Comparison of ENCODE assay signal across 11 cellular contexts in the genomic region with DNA sequence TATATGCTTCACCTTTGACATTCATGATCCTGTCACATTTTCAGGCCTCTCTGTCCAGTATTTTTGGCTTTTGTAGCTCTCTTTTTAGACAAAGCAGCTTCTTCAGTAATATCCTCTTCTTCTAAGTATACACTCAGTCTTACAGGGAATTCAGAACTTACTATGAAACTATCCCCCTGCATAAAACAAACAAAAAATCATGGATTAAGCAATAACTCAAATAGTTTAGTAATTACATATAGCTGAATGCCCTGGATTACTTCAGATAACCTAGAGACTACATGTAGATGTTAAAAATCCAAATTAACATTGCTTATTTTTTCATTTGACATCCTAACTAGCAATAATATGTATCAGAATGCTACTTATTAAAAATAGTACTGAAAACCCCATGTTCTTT. TPM values are rescaled to one million over a fixed set of nuclear protein-coding genes. Genes with fewer than 3 reads are reported as not detected.
DNase-seq lines count a peak whose midpoint lies in the region; ATAC-seq and TF ChIP-seq lines count a peak whose summit lies in the region.
"Had no signal": no experiment of that assay in that cellular context is flagged by ENCODE, and none has a peak within 500 bp of the region (broad histone marks: within the 10 kb centered on the region; RNA-seq: fewer than 3 reads in every experiment).

No MANE protein-coding gene starts in this region.

- H3K36me3 Mint-ChIP-seq in activated naive CD4-positive, alpha-beta T cell treated with anti-CD3 and anti-CD28 coated beads, Interleukin-2, amount 10 ng/mL, durations not matched to agents 7 days and 5 days, result peaks cover 82% of the 10 kb centered on the region
- H3K36me3 Mint-ChIP-seq in activated naive CD4-positive, alpha-beta T cell treated with anti-CD3 and anti-CD28 coated beads, Interleukin-2, amount 50 U/mL, for 72 hours, result peaks cover 60 to 83% of the 10 kb centered on the region in 2 donors
- H3K36me3 Mint-ChIP-seq in endothelial cell (ENCODE audit: low read depth, unreplicated experiment), result peaks cover 54% of the 10 kb centered on the region
- peaks cover 67% of the 10 kb centered on the region for H3K36me3 Mint-ChIP-seq in stimulated activated memory B cell treated with anti-CD40 and anti-IgM and Interleukin-4, amounts not matched to agents 10 μg/mL and 1 μg/mL and 100 μg/mL, for 72 hours

- H3K27me3 Mint-ChIP-seq in activated naive CD4-positive, alpha-beta T cell treated with anti-CD3 and anti-CD28 coated beads, Interleukin-2, amount 10 ng/mL, durations not matched to agents 7 days and 5 days, result peaks cover under 1% of the 10 kb centered on the region
- H3K27me3 Mint-ChIP-seq in endothelial cell (ENCODE audit: unreplicated experiment), result peaks cover 11% of the 10 kb centered on the region
- no peaks in the 10 kb centered on the region for H3K27me3 Mint-ChIP-seq in stimulated activated memory B cell treated with anti-CD40 and anti-IgM and Interleukin-4, amounts not matched to agents 10 μg/mL and 1 μg/mL and 100 μg/mL, for 72 hours

- no peak for DNase-seq in activated naive CD4-positive, alpha-beta T cell treated with anti-CD3 and anti-CD28 coated beads, Interleukin-2, amount 10 ng/mL, durations not matched to agents 7 days and 5 days
- DNase-seq in activated naive CD4-positive, alpha-beta T cell treated with anti-CD3 and anti-CD28 coated beads, Interleukin-2, amount 50 U/mL, for 72 hours (ENCODE audit: low spot score in 2 of 2), result no peak
- no peak for DNase-seq in RWPE2 (ENCODE audit: low spot score)
- no peak for DNase-seq in endothelial cell (ENCODE audit: low spot score)
- no peak for DNase-seq in esophagus muscularis mucosa (ENCODE audit: extremely low spot score)
- no peak for DNase-seq in effector memory CD4-positive, alpha-beta T cell
- DNase-seq in SHP77 (lab: John Stamatoyannopoulos, UW), result no peak
- DNase-seq: activated effector memory CD4-positive, alpha-beta T cell treated with Interleukin-2 at 50 U/mL for 16 hours; Peyer's patch had no signal

- peaks cover 96% of the 10 kb centered on the region for H3K36me3 ChIP-seq in RWPE2 (ENCODE audit: low read depth)
- H3K36me3 ChIP-seq in esophagus muscularis mucosa, result peaks cover 44 to 80% (median 64%) of the 10 kb centered on the region in 4 donors
- peaks cover 60% of the 10 kb centered on the region for H3K36me3 ChIP-seq in effector memory CD4-positive, alpha-beta T cell (ENCODE audit: control insufficient read depth, insufficient read depth, low read length)

- TF ChIP-seq CTCF in RWPE2 (IDR thresholded peaks at IDR 0.05; ENCODE audit: poor library complexity, severe bottlenecking), result no peak
- no peak for TF ChIP-seq CTCF in endothelial cell (IDR thresholded peaks at IDR 0.05; ENCODE audit: unreplicated experiment)
- TF ChIP-seq CTCF in esophagus muscularis mucosa (IDR thresholded peaks at IDR 0.05), result no peak

- CTCF ChIA-PET in activated naive CD4-positive, alpha-beta T cell treated with anti-CD3 and anti-CD28 coated beads, Interleukin-2, amount 10 ng/mL, durations not matched to agents 7 days and 5 days (lab: Charles Lee), result interaction anchor here (0.7 kb wide), 1 partner anchor 15 kb away, joined by 3 read pairs; no protein-coding TSS in a partner anchor

- TF ChIP-seq POLR2A in esophagus muscularis mucosa (IDR thresholded peaks at IDR 0.05; ENCODE audit: low read depth), result no peak

- no peaks in the 10 kb centered on the region for H3K27me3 ChIP-seq in RWPE2 (ENCODE audit: insufficient read depth, poor library complexity, severe bottlenecking)
- no peaks in the 10 kb centered on the region for H3K27me3 ChIP-seq in esophagus muscularis mucosa
- no peaks in the 10 kb centered on the region for H3K27me3 ChIP-seq in effector memory CD4-positive, alpha-beta T cell (replicated peaks; ENCODE audit: control insufficient read depth, insufficient read depth, low read length, poor library complexity, severe bottlenecking)
- H3K27me3 ChIP-seq: Peyer's patch had no signal

- H3K9me3 Mint-ChIP-seq in activated naive CD4-positive, alpha-beta T cell treated with anti-CD3 and anti-CD28 coated beads, Interleukin-2, amount 10 ng/mL, durations not matched to agents 7 days and 5 days, result no peaks in the 10 kb centered on the region
- no peaks in the 10 kb centered on the region for H3K9me3 Mint-ChIP-seq in activated naive CD4-positive, alpha-beta T cell treated with anti-CD3 and anti-CD28 coated beads, Interleukin-2, amount 50 U/mL, for 72 hours
- no peaks in the 10 kb centered on the region for H3K9me3 Mint-ChIP-seq in endothelial cell (ENCODE audit: unreplicated experiment)
- H3K9me3 Mint-ChIP-seq in stimulated activated memory B cell treated with anti-CD40 and anti-IgM and Interleukin-4, amounts not matched to agents 10 μg/mL and 1 μg/mL and 100 μg/mL, for 72 hours, result no peaks in the 10 kb centered on the region

- no peak for ATAC-seq in activated naive CD4-positive, alpha-beta T cell treated with anti-CD3 and anti-CD28 coated beads, Interleukin-2, amount 50 U/mL, for 72 hours
- ATAC-seq in RWPE2 (ENCODE audit: low read depth), result no peak
- no peak for ATAC-seq in stimulated activated memory B cell treated with anti-CD40 and anti-IgM and Interleukin-4, amounts not matched to agents 10 μg/mL and 1 μg/mL and 100 μg/mL, for 72 hours

- H3K4me3 ChIP-seq in RWPE2 (ENCODE audit: severe bottlenecking), result no peak overlapping the region
- H3K4me3 ChIP-seq in esophagus muscularis mucosa, result no peak overlapping the region
- no peak overlapping the region for H3K4me3 ChIP-seq in effector memory CD4-positive, alpha-beta T cell (ENCODE audit: insufficient read depth, low read depth, low read length, poor library complexity, severe bottlenecking)
- H3K4me3 ChIP-seq: Peyer's patch, thoracic aorta had no signal

- H3K4me1 ChIP-seq in RWPE2 (ENCODE audit: insufficient read depth, poor library complexity, severe bottlenecking) (peaks cover 36% of the 10 kb centered on the region), esophagus muscularis mucosa (peaks cover 31 to 57% (median 44%) of the 10 kb centered on the region in 4 donors)
- H3K4me1 ChIP-seq in effector memory CD4-positive, alpha-beta T cell (ENCODE audit: control insufficient read depth, insufficient read depth, low read length, poor library complexity, severe bottlenecking), result peaks cover 36% of the 10 kb centered on the region

- H3K27ac ChIP-seq in RWPE2 (ENCODE audit: poor library complexity, severe bottlenecking) (peak overlapping the region; percentile 87), esophagus muscularis mucosa (replicated peaks in 1 of 4) (no peak overlapping the region)
- no peak overlapping the region for H3K27ac ChIP-seq in effector memory CD4-positive, alpha-beta T cell (ENCODE audit: insufficient read depth, low read length, poor library complexity, severe bottlenecking)
- H3K27ac ChIP-seq: Peyer's patch, thoracic aorta had no signal

- peak overlapping the region; percentile 2 for H3K4me3 Mint-ChIP-seq in activated naive CD4-positive, alpha-beta T cell treated with anti-CD3 and anti-CD28 coated beads, Interleukin-2, amount 10 ng/mL, durations not matched to agents 7 days and 5 days
- H3K4me3 Mint-ChIP-seq in endothelial cell (ENCODE audit: unreplicated experiment), result peak overlapping the region; percentile 60
- no peak overlapping the region for H3K4me3 Mint-ChIP-seq in stimulated activated memory B cell treated with anti-CD40 and anti-IgM and Interleukin-4, amounts not matched to agents 10 μg/mL and 1 μg/mL and 100 μg/mL, for 72 hours

- H3K4me1 Mint-ChIP-seq in activated naive CD4-positive, alpha-beta T cell treated with anti-CD3 and anti-CD28 coated beads, Interleukin-2, amount 10 ng/mL, durations not matched to agents 7 days and 5 days, result peaks cover 77% of the 10 kb centered on the region
- peaks cover 38% of the 10 kb centered on the region for H3K4me1 Mint-ChIP-seq in endothelial cell (ENCODE audit: unreplicated experiment)
- peaks cover 57% of the 10 kb centered on the region for H3K4me1 Mint-ChIP-seq in stimulated activated memory B cell treated with anti-CD40 and anti-IgM and Interleukin-4, amounts not matched to agents 10 μg/mL and 1 μg/mL and 100 μg/mL, for 72 hours

- no peak for TF ChIP-seq EP300 in esophagus muscularis mucosa (IDR thresholded peaks at IDR 0.05)

- H3K27ac Mint-ChIP-seq in activated naive CD4-positive, alpha-beta T cell treated with anti-CD3 and anti-CD28 coated beads, Interleukin-2, amount 10 ng/mL, durations not matched to agents 7 days and 5 days, result peak overlapping the region; percentile 4
- peak overlapping the region in 1 of 2 donors; percentile 82 for H3K27ac Mint-ChIP-seq in activated naive CD4-positive, alpha-beta T cell treated with anti-CD3 and anti-CD28 coated beads, Interleukin-2, amount 50 U/mL, for 72 hours
- H3K27ac Mint-ChIP-seq in endothelial cell (ENCODE audit: unreplicated experiment), result no peak overlapping the region
- H3K27ac Mint-ChIP-seq in stimulated activated memory B cell treated with anti-CD40 and anti-IgM and Interleukin-4, amounts not matched to agents 10 μg/mL and 1 μg/mL and 100 μg/mL, for 72 hours, result peak overlapping the region; percentile 98

- no peaks in the 10 kb centered on the region for H3K9me3 ChIP-seq in RWPE2 (ENCODE audit: severe bottlenecking)
- H3K9me3 ChIP-seq in esophagus muscularis mucosa, result no peaks in the 10 kb centered on the region
- H3K9me3 ChIP-seq in effector memory CD4-positive, alpha-beta T cell (ENCODE audit: control insufficient read depth, low read length), result no peaks in the 10 kb centered on the region
- H3K9me3 ChIP-seq: Peyer's patch, thoracic aorta had no signal

- intact Hi-C loops in esophagus muscularis mucosa (cut with DNase I), result no loop called here

RNA-seq across cellular contexts. Expression of a gene that starts 5.2 kb away (rescaled TPM):
- total RNA-seq in activated naive CD4-positive, alpha-beta T cell treated with anti-CD3 and anti-CD28 coated beads, Interleukin-2, amount 50 U/mL, for 72 hours, result 100 to 1,000 TPM; 236 to 541 TPM
- 131 TPM for total RNA-seq in endothelial cell (ENCODE audit: unreplicated experiment)
- 10 to 100 TPM; 34.7 to 61.8 (median 46.3) TPM for total RNA-seq in esophagus muscularis mucosa

RNA-seq across cellular contexts. Expression of a gene that starts 5.3 kb away (rescaled TPM):
- 10 to 100 TPM; 29.5 to 55.0 TPM for total RNA-seq in activated naive CD4-positive, alpha-beta T cell treated with anti-CD3 and anti-CD28 coated beads, Interleukin-2, amount 50 U/mL, for 72 hours
- total RNA-seq in endothelial cell (ENCODE audit: unreplicated experiment) (23.1 TPM), esophagus muscularis mucosa (10 to 100 TPM; 27.7 to 46.7 (median 37.9) TPM)

RNA-seq across cellular contexts. Expression of a gene that starts 48.0 kb away (rescaled TPM):
- total RNA-seq in activated naive CD4-positive, alpha-beta T cell treated with anti-CD3 and anti-CD28 coated beads, Interleukin-2, amount 50 U/mL, for 72 hours, result 10 to 100 TPM; 37.3 to 38.4 TPM
- 38.7 TPM for total RNA-seq in endothelial cell (ENCODE audit: unreplicated experiment)
- total RNA-seq in esophagus muscularis mucosa, result 10 to 100 TPM; 18.9 to 27.8 (median 22.3) TPM
